Comparison of ENCODE assay signal across 1 cellular context in the genomic region with DNA sequence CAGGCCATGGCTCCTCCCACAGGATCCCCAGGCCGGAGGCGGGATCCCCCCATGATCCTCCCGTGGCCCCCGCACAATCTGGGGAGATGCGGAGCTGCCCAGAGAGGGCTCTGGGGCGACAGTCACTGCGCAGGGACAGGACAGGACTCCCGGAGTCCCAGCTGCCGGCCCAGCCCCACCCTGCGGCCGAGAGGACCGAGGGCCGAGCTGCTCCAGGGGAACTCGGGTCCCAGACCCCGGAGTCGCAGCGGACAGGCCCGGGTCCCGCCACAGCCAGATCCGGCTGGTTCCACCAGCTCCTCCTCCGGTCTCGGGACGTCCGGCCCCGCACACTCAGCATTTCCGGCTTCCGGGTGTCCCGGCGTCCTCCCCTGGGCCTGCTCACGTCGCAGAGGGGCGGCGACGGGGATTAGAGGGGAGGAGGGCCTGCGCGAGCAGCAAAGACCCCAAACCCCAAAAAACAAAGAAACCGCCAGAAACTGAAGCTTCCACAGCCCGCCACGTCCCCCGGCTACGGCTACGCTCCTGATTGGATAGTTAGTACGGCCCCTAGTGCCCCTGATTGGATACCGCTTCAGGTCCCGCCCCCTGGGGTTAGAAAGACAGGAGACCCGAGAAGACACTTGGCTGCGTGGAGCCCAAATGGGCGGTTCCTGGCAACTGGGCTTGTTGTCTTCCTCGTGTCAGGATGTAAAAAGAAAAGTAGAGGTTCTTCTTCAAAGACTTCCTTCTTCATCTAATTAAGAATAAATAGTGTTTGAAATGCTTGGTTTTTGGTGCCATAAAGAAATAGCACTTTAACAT.
TF ChIP-seq lines count a peak whose summit lies in the region.

No MANE protein-coding gene starts in this region.

TF ChIP-seq in K562, 482 proteins besides CTCF, POLR2A, EP300 and RAD21 (continued from another document and continues in another):
- TF ChIP-seq, protein P1, sequence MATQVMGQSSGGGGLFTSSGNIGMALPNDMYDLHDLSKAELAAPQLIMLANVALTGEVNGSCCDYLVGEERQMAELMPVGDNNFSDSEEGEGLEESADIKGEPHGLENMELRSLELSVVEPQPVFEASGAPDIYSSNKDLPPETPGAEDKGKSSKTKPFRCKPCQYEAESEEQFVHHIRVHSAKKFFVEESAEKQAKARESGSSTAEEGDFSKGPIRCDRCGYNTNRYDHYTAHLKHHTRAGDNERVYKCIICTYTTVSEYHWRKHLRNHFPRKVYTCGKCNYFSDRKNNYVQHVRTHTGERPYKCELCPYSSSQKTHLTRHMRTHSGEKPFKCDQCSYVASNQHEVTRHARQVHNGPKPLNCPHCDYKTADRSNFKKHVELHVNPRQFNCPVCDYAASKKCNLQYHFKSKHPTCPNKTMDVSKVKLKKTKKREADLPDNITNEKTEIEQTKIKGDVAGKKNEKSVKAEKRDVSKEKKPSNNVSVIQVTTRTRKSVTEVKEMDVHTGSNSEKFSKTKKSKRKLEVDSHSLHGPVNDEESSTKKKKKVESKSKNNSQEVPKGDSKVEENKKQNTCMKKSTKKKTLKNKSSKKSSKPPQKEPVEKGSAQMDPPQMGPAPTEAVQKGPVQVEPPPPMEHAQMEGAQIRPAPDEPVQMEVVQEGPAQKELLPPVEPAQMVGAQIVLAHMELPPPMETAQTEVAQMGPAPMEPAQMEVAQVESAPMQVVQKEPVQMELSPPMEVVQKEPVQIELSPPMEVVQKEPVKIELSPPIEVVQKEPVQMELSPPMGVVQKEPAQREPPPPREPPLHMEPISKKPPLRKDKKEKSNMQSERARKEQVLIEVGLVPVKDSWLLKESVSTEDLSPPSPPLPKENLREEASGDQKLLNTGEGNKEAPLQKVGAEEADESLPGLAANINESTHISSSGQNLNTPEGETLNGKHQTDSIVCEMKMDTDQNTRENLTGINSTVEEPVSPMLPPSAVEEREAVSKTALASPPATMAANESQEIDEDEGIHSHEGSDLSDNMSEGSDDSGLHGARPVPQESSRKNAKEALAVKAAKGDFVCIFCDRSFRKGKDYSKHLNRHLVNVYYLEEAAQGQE (CRISPR knock-in tag; IDR thresholded peaks at IDR 0.05; ENCODE audit: low read depth): peak; percentile 81
- TF ChIP-seq, protein P2, sequence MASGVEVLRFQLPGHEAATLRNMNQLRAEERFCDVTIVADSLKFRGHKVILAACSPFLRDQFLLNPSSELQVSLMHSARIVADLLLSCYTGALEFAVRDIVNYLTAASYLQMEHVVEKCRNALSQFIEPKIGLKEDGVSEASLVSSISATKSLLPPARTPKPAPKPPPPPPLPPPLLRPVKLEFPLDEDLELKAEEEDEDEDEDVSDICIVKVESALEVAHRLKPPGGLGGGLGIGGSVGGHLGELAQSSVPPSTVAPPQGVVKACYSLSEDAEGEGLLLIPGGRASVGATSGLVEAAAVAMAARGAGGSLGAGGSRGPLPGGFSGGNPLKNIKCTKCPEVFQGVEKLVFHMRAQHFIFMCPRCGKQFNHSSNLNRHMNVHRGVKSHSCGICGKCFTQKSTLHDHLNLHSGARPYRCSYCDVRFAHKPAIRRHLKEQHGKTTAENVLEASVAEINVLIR (CRISPR knock-in tag; IDR thresholded peaks at IDR 0.05): no peak
- TF ChIP-seq CHD2 (IDR thresholded peaks at IDR 0.05; ENCODE audit: low read depth, low read length): peak; percentile 68
- TF ChIP-seq SMAD2 (IDR thresholded peaks at IDR 0.05; ENCODE audit: low read depth, low read length): no peak
- TF ChIP-seq HDAC1 (IDR thresholded peaks at IDR 0.05): no peak; a peak in 1 of 4 replicates
- peak; percentile 97 for TF ChIP-seq C11orf30 (IDR thresholded peaks at IDR 0.05; ENCODE audit: low read depth)
- TF ChIP-seq, protein P3, sequence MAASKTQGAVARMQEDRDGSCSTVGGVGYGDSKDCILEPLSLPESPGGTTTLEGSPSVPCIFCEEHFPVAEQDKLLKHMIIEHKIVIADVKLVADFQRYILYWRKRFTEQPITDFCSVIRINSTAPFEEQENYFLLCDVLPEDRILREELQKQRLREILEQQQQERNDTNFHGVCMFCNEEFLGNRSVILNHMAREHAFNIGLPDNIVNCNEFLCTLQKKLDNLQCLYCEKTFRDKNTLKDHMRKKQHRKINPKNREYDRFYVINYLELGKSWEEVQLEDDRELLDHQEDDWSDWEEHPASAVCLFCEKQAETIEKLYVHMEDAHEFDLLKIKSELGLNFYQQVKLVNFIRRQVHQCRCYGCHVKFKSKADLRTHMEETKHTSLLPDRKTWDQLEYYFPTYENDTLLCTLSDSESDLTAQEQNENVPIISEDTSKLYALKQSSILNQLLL (CRISPR knock-in tag; IDR thresholded peaks at IDR 0.05; ENCODE audit: borderline replicate concordance): no peak
- TF ChIP-seq, protein P4, sequence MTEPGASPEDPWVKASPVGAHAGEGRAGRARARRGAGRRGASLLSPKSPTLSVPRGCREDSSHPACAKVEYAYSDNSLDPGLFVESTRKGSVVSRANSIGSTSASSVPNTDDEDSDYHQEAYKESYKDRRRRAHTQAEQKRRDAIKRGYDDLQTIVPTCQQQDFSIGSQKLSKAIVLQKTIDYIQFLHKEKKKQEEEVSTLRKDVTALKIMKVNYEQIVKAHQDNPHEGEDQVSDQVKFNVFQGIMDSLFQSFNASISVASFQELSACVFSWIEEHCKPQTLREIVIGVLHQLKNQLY (CRISPR knock-in tag; conservative IDR thresholded peaks at IDR 0.05): no peak
- no peak for TF ChIP-seq TCF7 (IDR thresholded peaks at IDR 0.05; ENCODE audit: borderline replicate concordance)
- TF ChIP-seq, protein P5, sequence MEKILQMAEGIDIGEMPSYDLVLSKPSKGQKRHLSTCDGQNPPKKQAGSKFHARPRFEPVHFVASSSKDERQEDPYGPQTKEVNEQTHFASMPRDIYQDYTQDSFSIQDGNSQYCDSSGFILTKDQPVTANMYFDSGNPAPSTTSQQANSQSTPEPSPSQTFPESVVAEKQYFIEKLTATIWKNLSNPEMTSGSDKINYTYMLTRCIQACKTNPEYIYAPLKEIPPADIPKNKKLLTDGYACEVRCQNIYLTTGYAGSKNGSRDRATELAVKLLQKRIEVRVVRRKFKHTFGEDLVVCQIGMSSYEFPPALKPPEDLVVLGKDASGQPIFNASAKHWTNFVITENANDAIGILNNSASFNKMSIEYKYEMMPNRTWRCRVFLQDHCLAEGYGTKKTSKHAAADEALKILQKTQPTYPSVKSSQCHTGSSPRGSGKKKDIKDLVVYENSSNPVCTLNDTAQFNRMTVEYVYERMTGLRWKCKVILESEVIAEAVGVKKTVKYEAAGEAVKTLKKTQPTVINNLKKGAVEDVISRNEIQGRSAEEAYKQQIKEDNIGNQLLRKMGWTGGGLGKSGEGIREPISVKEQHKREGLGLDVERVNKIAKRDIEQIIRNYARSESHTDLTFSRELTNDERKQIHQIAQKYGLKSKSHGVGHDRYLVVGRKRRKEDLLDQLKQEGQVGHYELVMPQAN (IDR thresholded peaks at IDR 0.05; ENCODE audit: borderline replicate concordance): peak; percentile 81; the same call in 1 of the 2 replicates
- peak; percentile 76 for TF ChIP-seq FUS (optimal IDR thresholded peaks at IDR 0.05; ENCODE audit: low read depth, low read length)
- peak; percentile 88 for TF ChIP-seq RBM25 (IDR thresholded peaks at IDR 0.05; ENCODE audit: low read depth, low read length, severe bottlenecking)
- TF ChIP-seq ZFX (CRISPR knock-in tag; IDR thresholded peaks at IDR 0.05): peak; percentile 83
- TF ChIP-seq, protein P6, sequence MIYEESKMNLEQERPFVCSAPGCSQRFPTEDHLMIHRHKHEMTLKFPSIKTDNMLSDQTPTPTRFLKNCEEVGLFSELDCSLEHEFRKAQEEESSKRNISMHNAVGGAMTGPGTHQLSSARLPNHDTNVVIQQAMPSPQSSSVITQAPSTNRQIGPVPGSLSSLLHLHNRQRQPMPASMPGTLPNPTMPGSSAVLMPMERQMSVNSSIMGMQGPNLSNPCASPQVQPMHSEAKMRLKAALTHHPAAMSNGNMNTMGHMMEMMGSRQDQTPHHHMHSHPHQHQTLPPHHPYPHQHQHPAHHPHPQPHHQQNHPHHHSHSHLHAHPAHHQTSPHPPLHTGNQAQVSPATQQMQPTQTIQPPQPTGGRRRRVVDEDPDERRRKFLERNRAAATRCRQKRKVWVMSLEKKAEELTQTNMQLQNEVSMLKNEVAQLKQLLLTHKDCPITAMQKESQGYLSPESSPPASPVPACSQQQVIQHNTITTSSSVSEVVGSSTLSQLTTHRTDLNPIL (CRISPR knock-in tag; IDR thresholded peaks at IDR 0.05): no peak
- no peak for TF ChIP-seq CBX5 (IDR thresholded peaks at IDR 0.05; ENCODE audit: borderline replicate concordance, low read depth)
- no peak for TF ChIP-seq RBBP5 (IDR thresholded peaks at IDR 0.05; ENCODE audit: borderline replicate concordance, insufficient read depth, low read length, poor library complexity, severe bottlenecking)
- TF ChIP-seq KAT7 (CRISPR knock-in tag; IDR thresholded peaks at IDR 0.05; ENCODE audit: borderline replicate concordance): 0 out of 2 replicates have a peak, but pooled peaks have one; percentile 56
- TF ChIP-seq KLF6 (CRISPR knock-in tag; IDR thresholded peaks at IDR 0.05; ENCODE audit: borderline replicate concordance): 0 out of 2 replicates have a peak, but pooled peaks have one; percentile 48
- TF ChIP-seq, protein P7, sequence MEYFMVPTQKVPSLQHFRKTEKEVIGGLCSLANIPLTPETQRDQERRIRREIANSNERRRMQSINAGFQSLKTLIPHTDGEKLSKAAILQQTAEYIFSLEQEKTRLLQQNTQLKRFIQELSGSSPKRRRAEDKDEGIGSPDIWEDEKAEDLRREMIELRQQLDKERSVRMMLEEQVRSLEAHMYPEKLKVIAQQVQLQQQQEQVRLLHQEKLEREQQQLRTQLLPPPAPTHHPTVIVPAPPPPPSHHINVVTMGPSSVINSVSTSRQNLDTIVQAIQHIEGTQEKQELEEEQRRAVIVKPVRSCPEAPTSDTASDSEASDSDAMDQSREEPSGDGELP (CRISPR knock-in tag; IDR thresholded peaks at IDR 0.05; ENCODE audit: borderline replicate concordance): peak; percentile 85
- no peak for TF ChIP-seq NFE2L1 (tag; IDR thresholded peaks at IDR 0.05; ENCODE audit: borderline replicate concordance, low read depth)
- TF ChIP-seq, protein P8, sequence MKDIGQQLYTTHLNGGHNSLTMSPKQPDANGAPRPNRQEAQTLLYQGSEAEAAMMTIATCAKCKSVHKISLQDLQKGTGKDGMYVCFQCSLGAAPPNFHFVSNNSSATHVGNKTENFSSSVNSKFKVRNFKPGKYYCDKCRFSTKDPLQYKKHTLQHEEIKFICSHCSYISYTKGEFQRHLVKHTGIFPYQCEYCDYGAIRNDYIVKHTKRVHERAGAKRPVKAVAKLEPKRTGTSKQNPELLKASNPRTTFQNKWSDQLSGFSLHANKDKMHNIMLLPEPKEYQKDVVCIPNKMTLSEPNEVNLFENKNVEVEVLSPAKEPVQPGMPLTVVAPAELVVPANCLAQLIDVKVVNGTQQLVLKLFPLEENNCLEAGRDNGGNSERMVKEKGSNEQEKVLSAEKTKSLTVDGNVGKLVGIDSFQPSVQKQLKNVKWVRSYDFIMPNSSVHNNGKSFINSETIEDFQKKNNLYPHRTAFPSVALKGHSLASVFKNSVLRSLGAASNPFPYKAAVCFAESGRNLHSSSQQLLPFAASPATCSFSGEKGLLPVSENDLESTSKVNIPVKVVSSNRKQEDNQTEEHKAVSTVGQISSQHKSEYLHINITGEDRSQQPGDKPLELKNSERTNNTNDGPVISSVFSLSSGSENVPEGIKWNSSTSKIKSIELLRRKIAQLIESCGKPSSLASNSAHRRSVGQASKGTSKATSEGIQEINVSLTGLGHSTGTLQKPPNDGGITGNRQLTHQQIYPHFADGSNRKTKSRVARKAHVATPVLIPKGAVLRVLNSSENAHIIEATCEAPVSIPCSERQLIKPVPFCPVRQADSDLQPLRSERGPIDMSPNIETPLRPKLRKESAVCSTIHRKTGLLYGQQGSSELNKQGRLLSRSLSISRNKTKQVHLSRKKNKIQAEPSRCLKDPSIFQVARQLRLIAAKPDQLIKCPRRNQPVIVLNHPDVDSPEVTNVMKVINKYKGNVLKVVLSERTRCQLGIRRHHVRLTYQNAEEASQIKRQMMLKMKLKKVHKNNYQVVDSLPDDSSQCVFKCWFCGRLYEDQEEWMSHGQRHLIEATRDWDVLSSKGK (CRISPR knock-in tag; IDR thresholded peaks at IDR 0.05): no peak
- TF ChIP-seq ZNF217 (CRISPR knock-in tag; IDR thresholded peaks at IDR 0.05): no peak
- no peak for TF ChIP-seq HNRNPUL1 (IDR thresholded peaks at IDR 0.05; ENCODE audit: low read length)
- TF ChIP-seq ZZZ3 (IDR thresholded peaks at IDR 0.05): no peak
- TF ChIP-seq NFATC3 (IDR thresholded peaks at IDR 0.05): no peak
- TF ChIP-seq MYNN (IDR thresholded peaks at IDR 0.05): no peak
- TF ChIP-seq MYNN (CRISPR knock-in tag; IDR thresholded peaks at IDR 0.05): no peak
- TF ChIP-seq ZNF253 (CRISPR knock-in tag; conservative IDR thresholded peaks at IDR 0.05): no peak
- TF ChIP-seq ZNF644 (tag; IDR thresholded peaks at IDR 0.05; ENCODE audit: low read depth): peak; percentile 46; the same call in 1 of the 2 replicates
- TF ChIP-seq BRD9 (IDR thresholded peaks at IDR 0.05; ENCODE audit: low read depth, partially characterized antibody): no peak
- TF ChIP-seq CREM (IDR thresholded peaks at IDR 0.05; ENCODE audit: low read depth): peak; percentile 59
- no peak for TF ChIP-seq MTA2 (IDR thresholded peaks at IDR 0.05; ENCODE audit: low read depth)
- TF ChIP-seq, protein P9, sequence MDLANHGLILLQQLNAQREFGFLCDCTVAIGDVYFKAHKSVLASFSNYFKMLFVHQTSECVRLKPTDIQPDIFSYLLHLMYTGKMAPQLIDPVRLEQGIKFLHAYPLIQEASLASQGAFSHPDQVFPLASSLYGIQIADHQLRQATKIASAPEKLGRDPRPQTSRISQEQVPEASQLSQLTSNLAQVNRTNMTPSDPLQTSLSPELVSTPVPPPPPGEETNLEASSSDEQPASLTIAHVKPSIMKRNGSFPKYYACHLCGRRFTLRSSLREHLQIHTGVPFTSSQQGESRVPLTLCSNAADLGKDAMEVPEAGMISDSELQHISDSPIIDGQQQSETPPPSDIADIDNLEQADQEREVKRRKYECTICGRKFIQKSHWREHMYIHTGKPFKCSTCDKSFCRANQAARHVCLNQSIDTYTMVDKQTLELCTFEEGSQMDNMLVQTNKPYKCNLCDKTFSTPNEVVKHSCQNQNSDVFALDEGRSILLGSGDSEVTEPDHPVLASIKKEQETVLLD (IDR thresholded peaks at IDR 0.05): no peak
- peak; percentile 28 for TF ChIP-seq U2AF1 (optimal IDR thresholded peaks at IDR 0.05; ENCODE audit: low read depth, low read length)
- no peak for TF ChIP-seq ZKSCAN1 (IDR thresholded peaks at IDR 0.05; ENCODE audit: low read depth, low read length)
- peak; percentile 90 for TF ChIP-seq OTX1 (CRISPR knock-in tag; IDR thresholded peaks at IDR 0.05)
- TF ChIP-seq FOXP1 (CRISPR knock-in tag; IDR thresholded peaks at IDR 0.05): no peak
- no peak for TF ChIP-seq PCBP2 (IDR thresholded peaks at IDR 0.05; ENCODE audit: low read depth, low read length, poor library complexity, severe bottlenecking)
- peak; percentile 84 for TF ChIP-seq KDM5B (IDR thresholded peaks at IDR 0.05; ENCODE audit: insufficient replicate concordance, low read depth, low read length)
- TF ChIP-seq MXI1 (IDR thresholded peaks at IDR 0.05; ENCODE audit: low read depth, low read length): peak; percentile 43; the same call in 1 of the 2 replicates
- no peak; the same call in 1 of the 2 replicates for TF ChIP-seq ZNF589 (CRISPR knock-in tag; IDR thresholded peaks at IDR 0.05; ENCODE audit: low read depth)
- peak; percentile 74 for TF ChIP-seq PHF8 (IDR thresholded peaks at IDR 0.05; ENCODE audit: borderline replicate concordance, low read length)
